17 cellular contexts compared by ENCODE assay signal in genomic region chr9:112124156-112124555, GRCh38.
"Had no signal": no experiment of that assay in that cellular context is flagged by ENCODE, and none has a peak within 500 bp of the region (broad histone marks: within the 10 kb centered on the region; RNA-seq: fewer than 3 reads in every experiment).

No MANE protein-coding gene starts in this region.

- ATAC-seq: foreskin keratinocyte; lower lobe of right lung; psoas muscle; right lobe of liver; stimulated activated effector memory CD8-positive, alpha-beta T cell treated with anti-CD3 and anti-CD28 coated beads, Interleukin-12 subunit alpha, Interleukin-12 subunit beta, amount 100 ng/mL, for 72 hours had no signal

- H3K27ac ChIP-seq: colonic mucosa, foreskin keratinocyte, left ventricle myocardium inferior, lower lobe of right lung, psoas muscle, right lobe of liver, thoracic aorta, transverse colon had no signal

- H3K4me3 ChIP-seq: colonic mucosa, left ventricle myocardium inferior, lower lobe of right lung, psoas muscle, right lobe of liver, thoracic aorta, transverse colon had no signal

- H3K27me3 ChIP-seq: colonic mucosa, foreskin keratinocyte, right lobe of liver, transverse colon had no signal

- DNase-seq: colonic mucosa; dermis blood vessel endothelial cell; foreskin keratinocyte; immature natural killer cell; left ventricle myocardium inferior; lower lobe of right lung; mesendoderm; naive B cell; occipital lobe; psoas muscle; retina; right lobe of liver; stimulated activated CD4-positive, alpha-beta T cell treated with anti-CD3 and anti-CD28 coated beads, Interleukin-4, amount 100 ng/mL, for 1 hour; stimulated activated CD8-positive, alpha-beta memory T cell treated with anti-CD3 and anti-CD28 coated beads, Interleukin-4, amount 100 ng/mL, for 48 hours; transverse colon had no signal

- H3K36me3 ChIP-seq: colonic mucosa, transverse colon had no signal

- H3K4me1 ChIP-seq: colonic mucosa, left ventricle myocardium inferior, psoas muscle had no signal

- H3K9me3 ChIP-seq: colonic mucosa, left ventricle myocardium inferior, lower lobe of right lung, psoas muscle, right lobe of liver, thoracic aorta, transverse colon had no signal
